ENCODE assay signal across 9 cellular contexts in genomic region chr7:143901360-143901709, GRCh38. TPM values are rescaled to one million over a fixed set of nuclear protein-coding genes. Genes with fewer than 3 reads are reported as not detected.
DNase-seq lines count a peak whose midpoint lies in the region; ATAC-seq and TF ChIP-seq lines count a peak whose summit lies in the region.
"Had no signal": no experiment of that assay in that cellular context is flagged by ENCODE, and none has a peak within 500 bp of the region (broad histone marks: within the 10 kb centered on the region; RNA-seq: fewer than 3 reads in every experiment).

No MANE protein-coding gene starts in this region.

- peaks cover 12% of the 10 kb centered on the region; the same call in 1 of the 2 replicates for H4K20me1 ChIP-seq in DND-41 (ENCODE audit: insufficient read depth, low read length)

- H3K27ac ChIP-seq in DND-41 (ENCODE audit: low read length) = peak overlapping the region; percentile 89
- H3K27ac ChIP-seq in HUES48 (ENCODE audit: low read depth, low read length) = peak overlapping the region; percentile 100
- H3K27ac ChIP-seq in ascending aorta = peak overlapping the region; percentile 79 to 84
- H3K27ac ChIP-seq in iPS DF 6.9 (ENCODE audit: low read length) = no peak overlapping the region
- peak overlapping the region; percentile 89 to 96 (median 94) for H3K27ac ChIP-seq in sigmoid colon

- intact Hi-C loops in ascending aorta (cut with DNase I) = loop anchor here (1.0 to 10.0 kb wide), 3 partner anchors 19 to 933 kb away; partner anchors contain the start of genes CASP2 and TPK1
- intact Hi-C loops in sigmoid colon (cut with DNase I) = loop anchor here (2.0 to 10.0 kb wide), 4 partner anchors 19 to 933 kb away; partner anchors contain the start of genes TPK1 and ZYX

- TF ChIP-seq CTCF in DND-41 (IDR thresholded peaks at IDR 0.05; ENCODE audit: borderline replicate concordance, extremely low read depth, low read length, poor library complexity, severe bottlenecking) = no peak
- TF ChIP-seq CTCF in ascending aorta (IDR thresholded peaks at IDR 0.05) = no peak
- peak in 1 of 4 experiments; percentile 12 for TF ChIP-seq CTCF in sigmoid colon (IDR thresholded peaks at IDR 0.05)

- H3K4me3 ChIP-seq in DND-41 (ENCODE audit: low read depth in 1 of 2, low read length in 2 of 2) (peak overlapping the region; percentile 68 to 82), HUES48 (ENCODE audit: low read depth, low read length) (peak overlapping the region; percentile 92), ascending aorta (peak overlapping the region; percentile 70 to 78), iPS DF 6.9 (ENCODE audit: low read length) (peak overlapping the region; percentile 61; the same call in 1 of the 2 replicates), sigmoid colon (peak overlapping the region; percentile 57 to 77 (median 72))

- ATAC-seq in DND-41 (ENCODE audit: insufficient read depth, low read depth) = peak; percentile 57

- H3K9ac ChIP-seq in DND-41 (ENCODE audit: low read depth, low read length) (peak overlapping the region; percentile 75), HUES48 (ENCODE audit: low read depth, low read length) (peak overlapping the region; percentile 86)

- H3K79me2 ChIP-seq in DND-41 (ENCODE audit: insufficient read depth, low read length) = peaks cover 54% of the 10 kb centered on the region

- TF ChIP-seq EP300 in sigmoid colon (IDR thresholded peaks at IDR 0.05) = no peak

- H3K4me1 ChIP-seq in DND-41 (ENCODE audit: insufficient read depth, low read length) (peaks cover 27% of the 10 kb centered on the region), HUES48 (ENCODE audit: control insufficient read depth, insufficient read depth, low read length) (peaks cover 45% of the 10 kb centered on the region), ascending aorta (peaks cover 0 to 3% of the 10 kb centered on the region in 2 donors), iPS DF 6.9 (ENCODE audit: control insufficient read depth, insufficient read depth, low read length) (peaks cover 9% of the 10 kb centered on the region), sigmoid colon (peaks cover 0 to 32% (median 23%) of the 10 kb centered on the region in 4 donors)

- peak; percentile 64 for DNase-seq in DND-41
- DNase-seq in ascending aorta (ENCODE audit: low spot score in 2 of 2) = no peak
- DNase-seq in iPS DF 6.9 (ENCODE audit: low read depth, low spot score) = no peak
- peak; percentile 78 for DNase-seq in sigmoid colon
- no peak for DNase-seq in NCI-H748 treated with DMSO at 0.1 percent for 48 hours (lab: John Stamatoyannopoulos, UW)
- no peak for DNase-seq in NCI-H1930 (lab: John Stamatoyannopoulos, UW)
- DNase-seq in cortex of kidney (lab: John Stamatoyannopoulos, UW) = no peak

- WGBS in iPS DF 6.9 (ENCODE audit: insufficient coverage, insufficient read length) = no CpG with 5 or more reads among the region's 15 CpGs
- 1 to 2% methylated on average over 15 of the region's 15 CpGs for WGBS in sigmoid colon, 2 donors

- H3K9me3 ChIP-seq in DND-41 (ENCODE audit: insufficient read depth, low read length, severe bottlenecking) (no peaks in the 10 kb centered on the region), HUES48 (ENCODE audit: control insufficient read depth, insufficient read depth, low read length) (no peaks in the 10 kb centered on the region), ascending aorta (peaks cover 0 to 3% of the 10 kb centered on the region in 2 donors), iPS DF 6.9 (ENCODE audit: control insufficient read depth, insufficient read depth, low read length) (no peaks in the 10 kb centered on the region), sigmoid colon (no peaks in the 10 kb centered on the region)

- no peaks in the 10 kb centered on the region for H3K36me3 ChIP-seq in DND-41 (ENCODE audit: insufficient read depth, low read length)
- no peaks in the 10 kb centered on the region for H3K36me3 ChIP-seq in HUES48 (ENCODE audit: control insufficient read depth, insufficient read depth, low read length)
- no peaks in the 10 kb centered on the region for H3K36me3 ChIP-seq in ascending aorta
- H3K36me3 ChIP-seq in iPS DF 6.9 (ENCODE audit: control insufficient read depth, insufficient read depth, low read length) = no peaks in the 10 kb centered on the region
- no peaks in the 10 kb centered on the region for H3K36me3 ChIP-seq in sigmoid colon

- no peaks in the 10 kb centered on the region for H3K27me3 ChIP-seq in DND-41 (ENCODE audit: insufficient read depth, low read length, poor library complexity)
- H3K27me3 ChIP-seq in HUES48 (ENCODE audit: control insufficient read depth, insufficient read depth, low read length) = no peaks in the 10 kb centered on the region
- H3K27me3 ChIP-seq in ascending aorta = no peaks in the 10 kb centered on the region
- H3K27me3 ChIP-seq in iPS DF 6.9 (ENCODE audit: control insufficient read depth, insufficient read depth, low read length) = no peaks in the 10 kb centered on the region
- no peaks in the 10 kb centered on the region for H3K27me3 ChIP-seq in sigmoid colon

- peak overlapping the region; percentile 77 for H3K4me2 ChIP-seq in DND-41 (ENCODE audit: insufficient read depth, low read length)

- peak overlapping the region; percentile 94 for H2AFZ ChIP-seq in DND-41 (ENCODE audit: low read depth, low read length)

- TF ChIP-seq POLR2A in sigmoid colon (IDR thresholded peaks at IDR 0.05) = no peak

RNA-seq across cellular contexts. Expression of gene TCAF1, which starts 0.6 kb away (rescaled TPM):
- 30.9 TPM for total RNA-seq in ascending aorta
- 10 to 100 TPM; 40.8 to 56.8 (median 48.2) TPM for total RNA-seq in sigmoid colon
- 10 to 100 TPM; 12.3 to 18.0 (median 14.4) TPM for polyA plus RNA-seq in sigmoid colon

RNA-seq across cellular contexts. Expression of gene OR2F2, which starts 33.7 kb away (rescaled TPM):
- total RNA-seq in ascending aorta = not detected
- not detected for total RNA-seq in sigmoid colon
- polyA plus RNA-seq in sigmoid colon = not detected
- total RNA-seq: T-helper 2 cell treated with Interferon-gamma antibody and Interleukin-4, amounts not matched to agents 100 ng/mL and 5 ng/mL, for 36 hours had no signal

RNA-seq across cellular contexts. Expression of gene OR2F1, which starts 53.3 kb away (rescaled TPM):
- total RNA-seq in ascending aorta (not detected), sigmoid colon (not detected)
- not detected for polyA plus RNA-seq in sigmoid colon
- total RNA-seq: T-helper 2 cell treated with Interferon-gamma antibody and Interleukin-4, amounts not matched to agents 100 ng/mL and 5 ng/mL, for 36 hours had no signal

Comparison
In these comparisons a context has a peak if more than half of its experiments do, and no peak if none do; other contexts are left out.
1. DNase-seq: peak in DND-41 (single experiment) and sigmoid colon (single experiment); none in ascending aorta (0 of 2), iPS DF 6.9 (single experiment), NCI-H748 treated with DMSO at 0.1 percent for 48 hours (single experiment), NCI-H1930 (0 of 2) and cortex of kidney (single experiment).
2. Peak in every context shown above with its lines, with median percentiles within 50 percentile points of each other: H3K4me3 ChIP-seq.